In genomic region chr14:38208825-38209562, GRCh38 we compare ENCODE assay signal across 9 cellular contexts. TPM values are rescaled to one million over a fixed set of nuclear protein-coding genes. Genes with fewer than 3 reads are reported as not detected.
DNase-seq lines count a peak whose midpoint lies in the region; ATAC-seq, FAIRE-seq and TF ChIP-seq lines count a peak whose summit lies in the region.
"Had no signal": no experiment of that assay in that cellular context is flagged by ENCODE, and none has a peak within 500 bp of the region (broad histone marks: within the 10 kb centered on the region; RNA-seq: fewer than 3 reads in every experiment).

No MANE protein-coding gene starts in this region.

- no peaks in the 10 kb centered on the region for H3K9me2 ChIP-seq in OCI-LY7 (ENCODE audit: insufficient read depth, low read length)

- CTCF ChIA-PET in OCI-LY7 (lab: Charles Lee; ENCODE audit: unreplicated experiment) = no interaction called here

- POLR2A ChIA-PET in OCI-LY7 (lab: Charles Lee) = no interaction called here

- DNase-seq in NCI-H524 (lab: John Stamatoyannopoulos, UW) = peak; percentile 25 to 60
- no peak for DNase-seq in NCI-H524 treated with DMSO at 0.1 percent for 48 hours (lab: John Stamatoyannopoulos, UW)
- peak; percentile 95 for DNase-seq in small intestine
- no peak for DNase-seq in OCI-LY7 (ENCODE audit: low spot score)

- FAIRE-seq in small intestine (lab: Jason Lieb, UNC) = no peak

- H3K36me3 Mint-ChIP-seq in activated naive CD4-positive, alpha-beta T cell treated with anti-CD3 and anti-CD28 coated beads, Interleukin-2, amount 50 U/mL, for 24 hours = peaks cover 2% of the 10 kb centered on the region

- 1 to 3% (median 1%) methylated on average over 38 to 53 of the region's 53 CpGs for WGBS in small intestine, 3 donors

- H3K27ac Mint-ChIP-seq in activated naive CD4-positive, alpha-beta T cell treated with anti-CD3 and anti-CD28 coated beads, Interleukin-2, amount 50 U/mL, for 24 hours = no peak overlapping the region

- TF ChIP-seq CTCF in OCI-LY7 (conservative IDR thresholded peaks at IDR 0.05; ENCODE audit: low read length) = no peak

- H3K4me1 Mint-ChIP-seq in activated naive CD4-positive, alpha-beta T cell treated with anti-CD3 and anti-CD28 coated beads, Interleukin-2, amount 50 U/mL, for 24 hours = peaks cover 34% of the 10 kb centered on the region

- peak overlapping the region; percentile 88 to 89 for H3K27ac ChIP-seq in small intestine (ENCODE audit: low read depth in 1 of 2, low read length in 1 of 2)
- H3K27ac ChIP-seq in OCI-LY7 (ENCODE audit: low read depth, low read length, poor library complexity, severe bottlenecking) = no peak overlapping the region
- H3K27ac ChIP-seq: SJSA1 had no signal

- H3K9me3 ChIP-seq in iPS-15b (ENCODE audit: control insufficient read depth, insufficient read depth, low read length) = no peaks in the 10 kb centered on the region
- H3K9me3 ChIP-seq in small intestine (ENCODE audit: control insufficient read depth, low read depth) = no peaks in the 10 kb centered on the region
- H3K9me3 ChIP-seq in OCI-LY7 (ENCODE audit: low read length) = peaks cover 19% of the 10 kb centered on the region
- H3K9me3 ChIP-seq: SJSA1 had no signal

- intact Hi-C loops in OCI-LY7 (cut with micrococcal nuclease; ENCODE audit: unreplicated experiment) = no loop called here

- no peak for ATAC-seq in GM21529 (IDR thresholded peaks at IDR 0.05; ENCODE audit: unreplicated experiment)
- ATAC-seq in HG03520 (IDR thresholded peaks at IDR 0.05; ENCODE audit: unreplicated experiment) = no peak

- H3K79me2 ChIP-seq in OCI-LY7 (ENCODE audit: insufficient read depth, low read depth, low read length) = no peaks in the 10 kb centered on the region

- H3K4me3 ChIP-seq in iPS-15b (ENCODE audit: low read depth, low read length) (peak overlapping the region; percentile 62), small intestine (ENCODE audit: low read depth in 1 of 2, low read length in 2 of 2) (peak overlapping the region; percentile 16 to 72), OCI-LY7 (ENCODE audit: low read depth, low read length, poor library complexity, severe bottlenecking) (no peak overlapping the region)
- H3K4me3 ChIP-seq: SJSA1 had no signal

- no peak overlapping the region for H2AFZ ChIP-seq in OCI-LY7 (ENCODE audit: low read length)

- peaks cover 40% of the 10 kb centered on the region for H3K27me3 Mint-ChIP-seq in activated naive CD4-positive, alpha-beta T cell treated with anti-CD3 and anti-CD28 coated beads, Interleukin-2, amount 50 U/mL, for 24 hours

- no TSS peak for BruUV-seq in OCI-LY7 (replicated peaks; lab: Mats Ljungman, UMichigan)

- peak overlapping the region; percentile 84 for H3K4me3 Mint-ChIP-seq in activated naive CD4-positive, alpha-beta T cell treated with anti-CD3 and anti-CD28 coated beads, Interleukin-2, amount 50 U/mL, for 24 hours

- H3K4me2 ChIP-seq in OCI-LY7 (ENCODE audit: low read length) = no peak overlapping the region

- H4K20me1 ChIP-seq in OCI-LY7 (ENCODE audit: insufficient read depth, low read length) = no peaks in the 10 kb centered on the region

- peaks cover 89% of the 10 kb centered on the region for H3K27me3 ChIP-seq in iPS-15b (ENCODE audit: control insufficient read depth, insufficient read depth, low read length)
- no peaks in the 10 kb centered on the region for H3K27me3 ChIP-seq in small intestine (ENCODE audit: control insufficient read depth in 2 of 2, insufficient read depth in 2 of 2, low read length in 2 of 2)
- H3K27me3 ChIP-seq: SJSA1 had no signal

- H3K9ac ChIP-seq in iPS-15b (ENCODE audit: low read depth, low read length) = no peak overlapping the region

- H3K36me3 ChIP-seq in iPS-15b (ENCODE audit: control insufficient read depth, insufficient read depth, low read length) (no peaks in the 10 kb centered on the region), small intestine (ENCODE audit: control insufficient read depth in 2 of 2, insufficient read depth in 2 of 2, low read length in 2 of 2) (no peaks in the 10 kb centered on the region), OCI-LY7 (ENCODE audit: insufficient read depth, low read length) (no peaks in the 10 kb centered on the region)
- H3K36me3 ChIP-seq: SJSA1 had no signal

- H3K9me3 Mint-ChIP-seq in activated naive CD4-positive, alpha-beta T cell treated with anti-CD3 and anti-CD28 coated beads, Interleukin-2, amount 50 U/mL, for 24 hours = no peaks in the 10 kb centered on the region

- H3K4me1 ChIP-seq in iPS-15b (ENCODE audit: control insufficient read depth, insufficient read depth, low read length) = peaks cover 12% of the 10 kb centered on the region
- H3K4me1 ChIP-seq in small intestine (ENCODE audit: control insufficient read depth in 2 of 2, insufficient read depth in 1 of 2, low read depth in 1 of 2, low read length in 1 of 2) = peaks cover under 1 to 3% of the 10 kb centered on the region in 2 donors
- H3K4me1 ChIP-seq in OCI-LY7 (ENCODE audit: insufficient read depth, low read length, poor library complexity, severe bottlenecking) = peaks cover 7% of the 10 kb centered on the region
- H3K4me1 ChIP-seq: SJSA1 had no signal

RNA-seq across cellular contexts. Expression of gene SSTR1, which starts 1.3 kb away (rescaled TPM):
- polyA plus RNA-seq in small intestine = 10 to 100 TPM in 1 of 3 donors, 1 to 10 TPM in 2; 7.8 to 10.9 (median 8.9) TPM
- not detected in 2 replicates for total RNA-seq in OCI-LY7 (2014; rRNA removed; shearing (Covaris generic))
- not detected in 2 replicates for total RNA-seq in OCI-LY7 (2022)
- total RNA-seq: SJSA1 had no signal

RNA-seq across cellular contexts. Expression of gene CLEC14A, which starts 46.9 kb away (rescaled TPM):
- polyA plus RNA-seq in small intestine = 10 to 100 TPM in 1 of 3 donors, 1 to 10 TPM in 1, under 1 TPM in 1; 0.45 to 47.7 (median 1.9) TPM
- total RNA-seq in OCI-LY7 (2014; rRNA removed; shearing (Covaris generic)) = not detected in 2 replicates
- not detected in 2 replicates for total RNA-seq in OCI-LY7 (2022)
- total RNA-seq: SJSA1 had no signal

Comparison
In these comparisons a context has a peak if more than half of its experiments do, and no peak if none do; other contexts are left out.
1. DNase-seq: peak in NCI-H524 (2 of 2) and small intestine (single experiment); none in NCI-H524 treated with DMSO at 0.1 percent for 48 hours (single experiment) and OCI-LY7 (single experiment).